In genomic region chr17:1648582-1649115, GRCh38 we compare ENCODE assay signal across 1 cellular context.
TF ChIP-seq lines count a peak whose summit lies in the region.

No MANE protein-coding gene starts in this region.

TF ChIP-seq in SK-N-SH, 30 proteins besides CTCF, POLR2A, EP300 and RAD21 (continued from another document):
- TF ChIP-seq RCOR1 (IDR thresholded peaks at IDR 0.05; ENCODE audit: low read length) (peak; percentile 24; the same call in 1 of the 2 replicates), NFIC (IDR thresholded peaks at IDR 0.05; ENCODE audit: borderline replicate concordance) (peak; percentile 25; the same call in 1 of the 2 replicates), GABPA (IDR thresholded peaks at IDR 0.05; ENCODE audit: low read depth) (no peak), MXI1 (IDR thresholded peaks at IDR 0.05; ENCODE audit: low read depth, low read length) (peak; percentile 33; the same call in 1 of the 2 replicates), SIN3A (IDR thresholded peaks at IDR 0.05; ENCODE audit: borderline replicate concordance, low read depth, low read length) (peak; percentile 76; the same call in 1 of the 2 replicates), TAF1 (IDR thresholded peaks at IDR 0.05; ENCODE audit: borderline replicate concordance, low read depth, low read length) (peak; percentile 27; the same call in 1 of the 2 replicates), CHD2 (IDR thresholded peaks at IDR 0.05; ENCODE audit: low read length, partially characterized antibody) (no peak)
- TF ChIP-seq, protein P1, sequence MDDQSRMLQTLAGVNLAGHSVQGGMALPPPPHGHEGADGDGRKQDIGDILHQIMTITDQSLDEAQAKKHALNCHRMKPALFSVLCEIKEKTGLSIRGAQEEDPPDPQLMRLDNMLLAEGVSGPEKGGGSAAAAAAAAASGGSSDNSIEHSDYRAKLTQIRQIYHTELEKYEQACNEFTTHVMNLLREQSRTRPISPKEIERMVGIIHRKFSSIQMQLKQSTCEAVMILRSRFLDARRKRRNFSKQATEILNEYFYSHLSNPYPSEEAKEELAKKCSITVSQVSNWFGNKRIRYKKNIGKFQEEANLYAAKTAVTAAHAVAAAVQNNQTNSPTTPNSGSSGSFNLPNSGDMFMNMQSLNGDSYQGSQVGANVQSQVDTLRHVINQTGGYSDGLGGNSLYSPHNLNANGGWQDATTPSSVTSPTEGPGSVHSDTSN (IDR thresholded peaks at IDR 0.05), result no peak
TF ChIP-seq in SK-N-SH: peak in this region for 10.
